ENCODE assay signal across 8 cellular contexts in genomic region chr17:45161288-45162021, GRCh38.
DNase-seq lines count a peak whose midpoint lies in the region; ATAC-seq and TF ChIP-seq lines count a peak whose summit lies in the region.

HEXIM2 (plus strand) TSS chr17:45161875; CDS start chr17:45162794, 919 bp downstream.

- peak; percentile 89 for ATAC-seq in GM19025 (IDR thresholded peaks at IDR 0.05; ENCODE audit: low read depth, unreplicated experiment)
- ATAC-seq in HG03280 (IDR thresholded peaks at IDR 0.05; ENCODE audit: unreplicated experiment) = peak; percentile 90

- TF ChIP-seq CTCF in AG09319 (IDR thresholded peaks at IDR 0.05; ENCODE audit: low read depth, low read length) = no peak

- peak; percentile 100 for DNase-seq in AG09319 (ENCODE audit: extremely low read depth, low read depth)
- peak; percentile 100 for DNase-seq in NCI-H345 (lab: John Stamatoyannopoulos, UW)
- DNase-seq in activated CD4-positive, CD25-positive, alpha-beta regulatory T cell (lab: John Stamatoyannopoulos, UW) = peak; percentile 96 to 100 (median 98)
- peak; percentile 99 for DNase-seq in central memory CD4-positive, alpha-beta T cell
- peak; percentile 100 for DNase-seq in inferior parietal cortex (ENCODE audit: extremely low spot score)
- peak; percentile 100 for DNase-seq in smooth muscle cell of the brain vasculature (ENCODE audit: low read depth, low spot score)

Comparison
In these comparisons a context has a peak if more than half of its experiments do, and no peak if none do; other contexts are left out.
1. Peak in every context shown above with its lines: DNase-seq and ATAC-seq.